20 cellular contexts compared by ENCODE assay signal in genomic region chr5:177359860-177360259, GRCh38. TPM values are rescaled to one million over a fixed set of nuclear protein-coding genes. Genes with fewer than 3 reads are reported as not detected.
A peak's percentile ranks its signal among the peaks of the same experiment; 100 is the strongest.
DNase-seq lines count a peak whose midpoint lies in the region; ATAC-seq, FAIRE-seq and TF ChIP-seq lines count a peak whose summit lies in the region.
"Had no signal": no experiment of that assay in that cellular context is flagged by ENCODE, and none has a peak within 500 bp of the region (broad histone marks: within the 10 kb centered on the region; RNA-seq: fewer than 3 reads in every experiment).

No MANE protein-coding gene starts in this region.

- H3K9ac ChIP-seq in MM.1S (ENCODE audit: low read length) (no peak overlapping the region), astrocyte (ENCODE audit: low read length) (no peak overlapping the region), neural progenitor cell (no peak overlapping the region)

- peak overlapping the region; percentile 90 for H3K27ac Mint-ChIP-seq in activated T-cell treated with anti-CD3 and anti-CD28 coated beads, Interleukin-2, amount 50 U/mL, for 24 hours
- no peak overlapping the region for H3K27ac Mint-ChIP-seq in astrocyte (ENCODE audit: unreplicated experiment)
- H3K27ac Mint-ChIP-seq in neural progenitor cell: peak overlapping the region; percentile 67
- H3K27ac Mint-ChIP-seq: WTC11 had no signal

- H2AFZ ChIP-seq in MM.1S (ENCODE audit: low read length) (no peak overlapping the region), astrocyte (ENCODE audit: low read depth, low read length) (no peak overlapping the region), neural progenitor cell (replicated peaks) (no peak overlapping the region)

- H3K36me3 Mint-ChIP-seq in activated T-cell treated with anti-CD3 and anti-CD28 coated beads, Interleukin-2, amount 50 U/mL, for 24 hours (ENCODE audit: low read depth): peaks cover 29% of the 10 kb centered on the region
- H3K36me3 Mint-ChIP-seq in astrocyte (ENCODE audit: low read depth, unreplicated experiment) (peaks cover 2% of the 10 kb centered on the region), neural progenitor cell (no peaks in the 10 kb centered on the region)
- H3K36me3 Mint-ChIP-seq: WTC11 had no signal

- no peak for DNase-seq in activated T-cell treated with anti-CD3 and anti-CD28 coated beads, Interleukin-2, amount 50 U/mL, for 24 hours
- DNase-seq in activated T-cell treated with anti-CD3 and anti-CD28 coated beads, Interleukin-2, amount 50 U/mL, for 48 hours: no peak
- DNase-seq in MM.1S (no peak), astrocyte (ENCODE audit: low read depth) (no peak), neural progenitor cell (ENCODE audit: low spot score) (no peak), G401 (ENCODE audit: low spot score) (no peak)
- DNase-seq: colonic mucosa; COR-L47; EL; glutamatergic neuron; NCI-H1092; NCI-H2107; stimulated activated CD4-positive, alpha-beta T cell treated with anti-CD3 and anti-CD28 coated beads, Interleukin-15, amount 100 ng/mL, for 24 hours had no signal

- H3K9me3 ChIP-seq in MM.1S (replicated peaks; ENCODE audit: insufficient read depth, low read length) (no peaks in the 10 kb centered on the region), astrocyte (ENCODE audit: insufficient read depth, low read depth, low read length) (no peaks in the 10 kb centered on the region), neural progenitor cell (ENCODE audit: low read depth) (no peaks in the 10 kb centered on the region)
- H3K9me3 ChIP-seq: ascending aorta, colonic mucosa, right atrium auricular region had no signal

- no peaks in the 10 kb centered on the region for H3K9me2 ChIP-seq in MM.1S (replicated peaks; ENCODE audit: insufficient read depth, low read length)

- no peak overlapping the region for H3K4me3 ChIP-seq in MM.1S (ENCODE audit: low read length)
- no peak overlapping the region for H3K4me3 ChIP-seq in astrocyte (ENCODE audit: insufficient read depth, low read depth, low read length)
- no peak overlapping the region for H3K4me3 ChIP-seq in neural progenitor cell
- H3K4me3 ChIP-seq: ascending aorta, colonic mucosa, right atrium auricular region had no signal

- H3K79me2 ChIP-seq in MM.1S (ENCODE audit: low read length) (peaks cover 55% of the 10 kb centered on the region), astrocyte (ENCODE audit: insufficient read depth, low read length) (no peaks in the 10 kb centered on the region), neural progenitor cell (ENCODE audit: low read depth) (no peaks in the 10 kb centered on the region)

- TF ChIP-seq CTCF in MM.1S (IDR thresholded peaks at IDR 0.05; ENCODE audit: low read length) (no peak), astrocyte (IDR thresholded peaks at IDR 0.05; ENCODE audit: insufficient read depth, low read depth, low read length) (no peak), neural progenitor cell (IDR thresholded peaks at IDR 0.05) (no peak)

- H3K27ac ChIP-seq in MM.1S (ENCODE audit: low read length) (no peak overlapping the region), astrocyte (ENCODE audit: low read depth, low read length) (no peak overlapping the region), neural progenitor cell (no peak overlapping the region)
- H3K27ac ChIP-seq: ascending aorta, colonic mucosa, right atrium auricular region had no signal

- H4K20me1 ChIP-seq in MM.1S (ENCODE audit: insufficient read depth, low read length): 0 out of 2 replicates have a peak, but pooled peaks cover 6% of the 10 kb centered on the region
- no peaks in the 10 kb centered on the region for H4K20me1 ChIP-seq in astrocyte (ENCODE audit: insufficient read depth, low read length)
- no peaks in the 10 kb centered on the region for H4K20me1 ChIP-seq in neural progenitor cell (ENCODE audit: low read depth)

- ATAC-seq in GM19023 (IDR thresholded peaks at IDR 0.05; ENCODE audit: unreplicated experiment) (no peak), HG02981 (IDR thresholded peaks at IDR 0.05; ENCODE audit: unreplicated experiment) (no peak)
- ATAC-seq: WTC11 had no signal

- peaks cover 8% of the 10 kb centered on the region for H3K9me3 Mint-ChIP-seq in activated T-cell treated with anti-CD3 and anti-CD28 coated beads, Interleukin-2, amount 50 U/mL, for 24 hours
- no peaks in the 10 kb centered on the region for H3K9me3 Mint-ChIP-seq in astrocyte (ENCODE audit: unreplicated experiment)
- H3K9me3 Mint-ChIP-seq in neural progenitor cell: no peaks in the 10 kb centered on the region

- in situ Hi-C loops in G401 (cut with HindIII; ENCODE audit: low sequenced_read_pairs): no loop called here

- H3K36me3 ChIP-seq in MM.1S (replicated peaks; ENCODE audit: insufficient read depth, low read length): no peaks in the 10 kb centered on the region
- no peaks in the 10 kb centered on the region for H3K36me3 ChIP-seq in astrocyte (ENCODE audit: insufficient read depth, low read length)
- no peaks in the 10 kb centered on the region for H3K36me3 ChIP-seq in neural progenitor cell
- H3K36me3 ChIP-seq: ascending aorta, colonic mucosa, right atrium auricular region had no signal

- H3K4me1 Mint-ChIP-seq in activated T-cell treated with anti-CD3 and anti-CD28 coated beads, Interleukin-2, amount 50 U/mL, for 24 hours (ENCODE audit: low read depth): peaks cover 86% of the 10 kb centered on the region
- H3K4me1 Mint-ChIP-seq in astrocyte (ENCODE audit: low read depth, unreplicated experiment) (peaks cover 8% of the 10 kb centered on the region), neural progenitor cell (peaks cover 47% of the 10 kb centered on the region)

- H3K4me1 ChIP-seq in MM.1S (ENCODE audit: low read length): peaks cover 55% of the 10 kb centered on the region
- H3K4me1 ChIP-seq in astrocyte (ENCODE audit: insufficient read depth, low read length): peaks cover 16% of the 10 kb centered on the region
- peaks cover 6% of the 10 kb centered on the region for H3K4me1 ChIP-seq in neural progenitor cell

- peak overlapping the region; percentile 89 for H3K4me3 Mint-ChIP-seq in activated T-cell treated with anti-CD3 and anti-CD28 coated beads, Interleukin-2, amount 50 U/mL, for 24 hours
- peak overlapping the region; percentile 47 for H3K4me3 Mint-ChIP-seq in astrocyte (ENCODE audit: unreplicated experiment)
- H3K4me3 Mint-ChIP-seq in neural progenitor cell: no peak overlapping the region
- H3K4me3 Mint-ChIP-seq: WTC11 had no signal

- H3K27me3 ChIP-seq in MM.1S (replicated peaks; ENCODE audit: insufficient read depth, low read length) (no peaks in the 10 kb centered on the region), astrocyte (ENCODE audit: insufficient read depth, low read length) (no peaks in the 10 kb centered on the region), neural progenitor cell (peaks cover 25% of the 10 kb centered on the region)
- H3K27me3 ChIP-seq: ascending aorta, colonic mucosa, right atrium auricular region had no signal

- peaks cover 14% of the 10 kb centered on the region; the same call in 1 of the 2 replicates for H3F3A ChIP-seq in MM.1S (ENCODE audit: insufficient read depth, low read length)
- H3F3A ChIP-seq in neural progenitor cell (ENCODE audit: low read depth): peaks cover 10% of the 10 kb centered on the region

- H3K27me3 Mint-ChIP-seq in activated T-cell treated with anti-CD3 and anti-CD28 coated beads, Interleukin-2, amount 50 U/mL, for 24 hours: no peaks in the 10 kb centered on the region
- peaks cover 27% of the 10 kb centered on the region for H3K27me3 Mint-ChIP-seq in astrocyte (ENCODE audit: low read depth, unreplicated experiment)
- peaks cover 22% of the 10 kb centered on the region for H3K27me3 Mint-ChIP-seq in neural progenitor cell (ENCODE audit: insufficient read depth, low read depth)

- H3K4me2 ChIP-seq in MM.1S (ENCODE audit: low read depth, low read length): peak overlapping the region; percentile 91; the same call in 1 of the 2 replicates
- no peak overlapping the region for H3K4me2 ChIP-seq in astrocyte (ENCODE audit: low read length)
- H3K4me2 ChIP-seq in neural progenitor cell: no peak overlapping the region

- FAIRE-seq in astrocyte (lab: Jason Lieb, UNC): no peak

RNA-seq across cellular contexts. Expression of gene RGS14, which starts 2.1 kb away (rescaled TPM):
- total RNA-seq in astrocyte: 7.8 and 11.3 TPM in 2 replicates
- 3.2 and 19.0 TPM in 2 replicates for total RNA-seq in neural progenitor cell (ENCODE audit: low replicate concordance)
- 72.9 and 91.8 TPM in 2 replicates for total RNA-seq in G401 (2014; rRNA removed; shearing (Covaris generic))

RNA-seq across cellular contexts. Expression of gene LMAN2, which starts 8.4 kb away (rescaled TPM):
- total RNA-seq in astrocyte (103 and 106 TPM in 2 replicates), neural progenitor cell (ENCODE audit: low replicate concordance) (96.5 and 116 TPM in 2 replicates)
- total RNA-seq in G401 (2014; rRNA removed; shearing (Covaris generic)): 257 and 339 TPM in 2 replicates

RNA-seq across cellular contexts. Expression of gene SLC34A1, which starts 24.4 kb away (rescaled TPM):
- total RNA-seq in astrocyte (not detected in 2 replicates), neural progenitor cell (ENCODE audit: low replicate concordance) (not detected in 2 replicates)
- total RNA-seq in G401 (2014; rRNA removed; shearing (Covaris generic)): not detected in 2 replicates
- total RNA-seq: ascending aorta, colonic mucosa, lung microvascular endothelial cell, right atrium auricular region, subcutaneous adipose tissue, WTC11 had no signal

RNA-seq across cellular contexts. Expression of gene PFN3, which starts 40.6 kb away (rescaled TPM):
- total RNA-seq in astrocyte (not detected in 2 replicates), neural progenitor cell (ENCODE audit: low replicate concordance) (not detected in 2 replicates)
- not detected in 2 replicates for total RNA-seq in G401 (2014; rRNA removed; shearing (Covaris generic))
- total RNA-seq: ascending aorta, colonic mucosa, lung microvascular endothelial cell, right atrium auricular region, subcutaneous adipose tissue had no signal

RNA-seq across cellular contexts. Expression of gene MXD3, which starts 48.2 kb away (rescaled TPM):
- total RNA-seq in astrocyte (2.3 and 2.8 TPM in 2 replicates), neural progenitor cell (ENCODE audit: low replicate concordance) (31.1 and 65.4 TPM in 2 replicates)
- total RNA-seq in G401 (2014; rRNA removed; shearing (Covaris generic)): 26.8 and 38.5 TPM in 2 replicates
